Comparison of ENCODE assay signal across 1 cellular context in the genomic region with DNA sequence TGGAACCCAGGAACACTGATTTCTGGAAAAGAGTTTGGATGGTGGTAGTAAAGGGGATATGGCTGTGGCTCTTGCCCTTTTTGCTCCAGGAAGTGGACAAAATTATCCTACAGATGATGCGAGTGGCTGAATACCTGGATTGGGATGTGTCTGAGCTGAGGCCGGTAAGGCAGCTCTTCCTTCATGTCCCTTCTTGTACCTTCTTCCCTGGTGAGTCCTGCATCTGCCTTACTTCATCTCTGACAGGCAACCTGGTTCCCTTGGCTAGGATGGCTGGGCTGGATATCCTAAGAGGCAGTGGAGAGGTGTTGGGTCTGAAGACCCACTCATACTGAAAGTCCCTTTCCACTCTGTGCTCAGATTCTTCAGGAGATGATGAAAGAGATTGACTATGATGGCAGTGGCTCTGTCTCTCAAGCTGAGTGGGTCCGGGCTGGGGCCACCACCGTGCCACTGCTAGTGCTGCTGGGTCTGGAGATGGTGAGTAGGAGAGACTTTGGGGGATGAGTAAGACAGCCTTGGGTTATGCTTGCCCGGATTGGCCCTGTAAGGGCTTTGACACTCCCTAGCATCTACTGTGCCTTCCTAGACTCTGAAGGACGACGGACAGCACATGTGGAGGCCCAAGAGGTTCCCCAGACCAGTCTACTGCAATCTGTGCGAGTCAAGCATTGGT.
TF ChIP-seq lines count a peak whose summit lies in the region.

No MANE protein-coding gene starts in this region.

TF ChIP-seq in HepG2, 621 proteins besides CTCF, POLR2A, EP300 and RAD21:
- no peak for TF ChIP-seq ZNF446 (CRISPR knock-in tag; IDR thresholded peaks at IDR 0.05)
- no peak for TF ChIP-seq EZH2 (conservative IDR thresholded peaks at IDR 0.05; ENCODE audit: low read depth, low read length)
- no peak for TF ChIP-seq SPEN (CRISPR knock-in tag; IDR thresholded peaks at IDR 0.05; ENCODE audit: low read depth)
- no peak for TF ChIP-seq SATB2 (CRISPR knock-in tag; IDR thresholded peaks at IDR 0.05)
- no peak for TF ChIP-seq ZNF33B (CRISPR knock-in tag; IDR thresholded peaks at IDR 0.05)
- TF ChIP-seq NONO (IDR thresholded peaks at IDR 0.05) = no peak
- no peak for TF ChIP-seq NONO (CRISPR knock-in tag; conservative IDR thresholded peaks at IDR 0.05)
- TF ChIP-seq HMG20B (CRISPR knock-in tag; conservative IDR thresholded peaks at IDR 0.05) = no peak
- TF ChIP-seq ZNF136 (CRISPR knock-in tag; IDR thresholded peaks at IDR 0.05; ENCODE audit: low read depth) = no peak
- TF ChIP-seq, protein P1, sequence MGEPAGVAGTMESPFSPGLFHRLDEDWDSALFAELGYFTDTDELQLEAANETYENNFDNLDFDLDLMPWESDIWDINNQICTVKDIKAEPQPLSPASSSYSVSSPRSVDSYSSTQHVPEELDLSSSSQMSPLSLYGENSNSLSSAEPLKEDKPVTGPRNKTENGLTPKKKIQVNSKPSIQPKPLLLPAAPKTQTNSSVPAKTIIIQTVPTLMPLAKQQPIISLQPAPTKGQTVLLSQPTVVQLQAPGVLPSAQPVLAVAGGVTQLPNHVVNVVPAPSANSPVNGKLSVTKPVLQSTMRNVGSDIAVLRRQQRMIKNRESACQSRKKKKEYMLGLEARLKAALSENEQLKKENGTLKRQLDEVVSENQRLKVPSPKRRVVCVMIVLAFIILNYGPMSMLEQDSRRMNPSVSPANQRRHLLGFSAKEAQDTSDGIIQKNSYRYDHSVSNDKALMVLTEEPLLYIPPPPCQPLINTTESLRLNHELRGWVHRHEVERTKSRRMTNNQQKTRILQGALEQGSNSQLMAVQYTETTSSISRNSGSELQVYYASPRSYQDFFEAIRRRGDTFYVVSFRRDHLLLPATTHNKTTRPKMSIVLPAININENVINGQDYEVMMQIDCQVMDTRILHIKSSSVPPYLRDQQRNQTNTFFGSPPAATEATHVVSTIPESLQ (CRISPR knock-in tag; conservative IDR thresholded peaks at IDR 0.05) = no peak
- TF ChIP-seq SOX5 (CRISPR knock-in tag; IDR thresholded peaks at IDR 0.05; ENCODE audit: borderline replicate concordance) = no peak
- TF ChIP-seq ATM (IDR thresholded peaks at IDR 0.05; ENCODE audit: borderline replicate concordance) = no peak
- TF ChIP-seq U2AF2 (IDR thresholded peaks at IDR 0.05; ENCODE audit: low read depth, low read length) = no peak
